Comparison of ENCODE assay signal across 8 cellular contexts in genomic region chr12:51393676-51394545, GRCh38. TPM values are rescaled to one million over a fixed set of nuclear protein-coding genes. Genes with fewer than 3 reads are reported as not detected.
A peak's percentile ranks its signal among the peaks of the same experiment; 100 is the strongest.
DNase-seq lines count a peak whose midpoint lies in the region; ATAC-seq, FAIRE-seq and TF ChIP-seq lines count a peak whose summit lies in the region.

No MANE protein-coding gene starts in this region.

- no peaks in the 10 kb centered on the region for H3K9me3 Mint-ChIP-seq in activated T-helper 2 cell treated with anti-CD3 and anti-CD28 coated beads, Interferon-gamma antibody, Interleukin-2, Interleukin-4, amounts not matched to agents 10 μg/mL and 5 μg/mL and 100 μg/mL, durations not matched to agents 14 hours and 24 hours and 36 hours

- no peak for FAIRE-seq in pancreas (lab: Jason Lieb, UNC)

- WGBS in pancreas, 2 donors = 86 to 94% methylated on average over 14 of the region's 14 CpGs

- peak; percentile 64 for DNase-seq in AG09319 (ENCODE audit: extremely low read depth, low read depth)
- peak; percentile 71 to 80 for DNase-seq in NOMO-1 (lab: John Stamatoyannopoulos, UW; ENCODE audit: unreplicated experiment in 2 of 2)
- DNase-seq in activated T-helper 2 cell treated with anti-CD3 and anti-CD28 coated beads, Interferon-gamma antibody, Interleukin-2, Interleukin-4, amounts not matched to agents 10 μg/mL and 5 μg/mL and 100 μg/mL, durations not matched to agents 14 hours and 24 hours and 36 hours (ENCODE audit: low spot score) = peak; percentile 32
- DNase-seq in kidney epithelial cell (ENCODE audit: low read depth) = peak; percentile 81
- no peak for DNase-seq in effector CD8-positive, alpha-beta T cell (lab: John Stamatoyannopoulos, UW)
- no peak for DNase-seq in HuH-7 (ENCODE audit: low spot score)
- no peak for DNase-seq in pancreas

- no peaks in the 10 kb centered on the region for H3K36me3 Mint-ChIP-seq in activated T-helper 2 cell treated with anti-CD3 and anti-CD28 coated beads, Interferon-gamma antibody, Interleukin-2, Interleukin-4, amounts not matched to agents 10 μg/mL and 5 μg/mL and 100 μg/mL, durations not matched to agents 14 hours and 24 hours and 36 hours (ENCODE audit: low read depth)

- intact Hi-C loops in activated T-helper 2 cell treated with anti-CD3 and anti-CD28 coated beads, Interferon-gamma antibody, Interleukin-2, Interleukin-4, amounts not matched to agents 10 μg/mL and 5 μg/mL and 100 μg/mL, durations not matched to agents 14 hours and 24 hours and 36 hours (cut with micrococcal nuclease) = no loop called here
- intact Hi-C loops in pancreas (cut with DNase I) = no loop called here

- peak overlapping the region; percentile 79 for H3K27ac Mint-ChIP-seq in activated T-helper 2 cell treated with anti-CD3 and anti-CD28 coated beads, Interferon-gamma antibody, Interleukin-2, Interleukin-4, amounts not matched to agents 10 μg/mL and 5 μg/mL and 100 μg/mL, durations not matched to agents 14 hours and 24 hours and 36 hours

- H3K27me3 ChIP-seq in kidney epithelial cell (ENCODE audit: control insufficient read depth, insufficient read depth, low read length) (no peaks in the 10 kb centered on the region), pancreas (no peaks in the 10 kb centered on the region)

- H3K4me1 Mint-ChIP-seq in activated T-helper 2 cell treated with anti-CD3 and anti-CD28 coated beads, Interferon-gamma antibody, Interleukin-2, Interleukin-4, amounts not matched to agents 10 μg/mL and 5 μg/mL and 100 μg/mL, durations not matched to agents 14 hours and 24 hours and 36 hours (ENCODE audit: low read depth) = peaks cover 57% of the 10 kb centered on the region

- no peaks in the 10 kb centered on the region for H3K4me1 ChIP-seq in pancreas

- H3K27ac ChIP-seq in temporal lobe (ENCODE audit: low read depth, low read length) (peak overlapping the region; percentile 27), pancreas (no peak overlapping the region)

- peak overlapping the region; percentile 80 for H3K4me3 Mint-ChIP-seq in activated T-helper 2 cell treated with anti-CD3 and anti-CD28 coated beads, Interferon-gamma antibody, Interleukin-2, Interleukin-4, amounts not matched to agents 10 μg/mL and 5 μg/mL and 100 μg/mL, durations not matched to agents 14 hours and 24 hours and 36 hours (ENCODE audit: low read depth)

- peaks cover 5% of the 10 kb centered on the region for H3K27me3 Mint-ChIP-seq in activated T-helper 2 cell treated with anti-CD3 and anti-CD28 coated beads, Interferon-gamma antibody, Interleukin-2, Interleukin-4, amounts not matched to agents 10 μg/mL and 5 μg/mL and 100 μg/mL, durations not matched to agents 14 hours and 24 hours and 36 hours (ENCODE audit: low read depth)

- H3K4me3 ChIP-seq in kidney epithelial cell (ENCODE audit: low read depth, low read length) (no peak overlapping the region), pancreas (no peak overlapping the region)

- TF ChIP-seq CTCF in AG09319 (IDR thresholded peaks at IDR 0.05; ENCODE audit: low read depth, low read length) = no peak
- TF ChIP-seq CTCF in kidney epithelial cell (IDR thresholded peaks at IDR 0.05; ENCODE audit: insufficient read depth, low read length, poor library complexity, severe bottlenecking) = no peak
- TF ChIP-seq CTCF in pancreas (IDR thresholded peaks at IDR 0.05) = no peak

- no peaks in the 10 kb centered on the region for H3K36me3 ChIP-seq in kidney epithelial cell (ENCODE audit: control insufficient read depth, insufficient read depth, low read length)
- H3K36me3 ChIP-seq in pancreas = no peaks in the 10 kb centered on the region

- ATAC-seq in pancreas = no peak

- no peaks in the 10 kb centered on the region for H3K9me3 ChIP-seq in pancreas

RNA-seq across cellular contexts. Expression of gene GALNT6, which starts 2.7 kb away (rescaled TPM):
- 19.9 and 22.7 TPM in 2 replicates for total RNA-seq in activated T-helper 2 cell treated with anti-CD3 and anti-CD28 coated beads, Interferon-gamma antibody, Interleukin-2, Interleukin-4, amounts not matched to agents 10 μg/mL and 5 μg/mL and 100 μg/mL, durations not matched to agents 14 hours and 24 hours and 36 hours
- 35.0 and 45.7 TPM in 2 replicates for total RNA-seq in kidney epithelial cell
- 0.49 TPM for total RNA-seq in temporal lobe
- total RNA-seq in pancreas = 10 to 100 TPM in 3 of 6 donors, 1 to 10 TPM in 3; 8.9 to 16.6 (median 10.6) TPM
- 1 to 10 TPM; 2.7 to 5.4 TPM for polyA plus RNA-seq in pancreas

RNA-seq across cellular contexts. Expression of gene SLC4A8, which starts 30.7 kb away (rescaled TPM):
- 1.6 and 2.6 TPM in 2 replicates for total RNA-seq in activated T-helper 2 cell treated with anti-CD3 and anti-CD28 coated beads, Interferon-gamma antibody, Interleukin-2, Interleukin-4, amounts not matched to agents 10 μg/mL and 5 μg/mL and 100 μg/mL, durations not matched to agents 14 hours and 24 hours and 36 hours
- total RNA-seq in kidney epithelial cell (1.0 and 1.7 TPM in 2 replicates), temporal lobe (35.2 TPM), pancreas (1 to 10 TPM; 1.0 to 3.1 (median 2.7) TPM)
- 1 to 10 TPM; 1.4 to 5.5 TPM for polyA plus RNA-seq in pancreas

RNA-seq across cellular contexts. Expression of gene CELA1, which starts 47.4 kb away (rescaled TPM):
- not detected in 2 replicates for total RNA-seq in activated T-helper 2 cell treated with anti-CD3 and anti-CD28 coated beads, Interferon-gamma antibody, Interleukin-2, Interleukin-4, amounts not matched to agents 10 μg/mL and 5 μg/mL and 100 μg/mL, durations not matched to agents 14 hours and 24 hours and 36 hours
- total RNA-seq in kidney epithelial cell = not detected in 2 replicates
- not detected for total RNA-seq in temporal lobe
- total RNA-seq in pancreas = not detected
- polyA plus RNA-seq in pancreas = not detected

Comparison
In these comparisons a context has a peak if more than half of its experiments do, and no peak if none do; other contexts are left out.
1. DNase-seq: peak in AG09319 (single experiment), NOMO-1 (2 of 2), activated T-helper 2 cell treated with anti-CD3 and anti-CD28 coated beads, Interferon-gamma antibody, Interleukin-2, Interleukin-4, amounts not matched to agents 10 μg/mL and 5 μg/mL and 100 μg/mL, durations not matched to agents 14 hours and 24 hours and 36 hours (single experiment) and kidney epithelial cell (single experiment); none in effector CD8-positive, alpha-beta T cell (single experiment), HuH-7 (single experiment) and pancreas (0 of 6).